ENCODE assay signal across 1 cellular context in genomic region chr2:121755237-121756111, GRCh38.
A peak's percentile ranks its signal among the peaks of the same experiment; 100 is the strongest.
TF ChIP-seq lines count a peak whose summit lies in the region.

Gene TSN, plus strand, starts transcription at chr2:121755651. Its CDS starts 129 bp downstream, at chr2:121755780.

TF ChIP-seq in HepG2, 621 proteins besides CTCF, POLR2A, EP300 and RAD21 (continued from another document and continues in another):
- TF ChIP-seq ARID4A (CRISPR knock-in tag; IDR thresholded peaks at IDR 0.05; ENCODE audit: borderline replicate concordance): peak; percentile 100
- no peak for TF ChIP-seq ZNF652 (CRISPR knock-in tag; IDR thresholded peaks at IDR 0.05; ENCODE audit: borderline replicate concordance, low read depth)
- TF ChIP-seq ZNF549 (CRISPR knock-in tag; IDR thresholded peaks at IDR 0.05): no peak
- peak; percentile 84 for TF ChIP-seq USF2 (IDR thresholded peaks at IDR 0.05; ENCODE audit: low read depth, low read length)
- peak; percentile 94; the same call in 1 of the 2 replicates for TF ChIP-seq USF2 (CRISPR knock-in tag; IDR thresholded peaks at IDR 0.05; ENCODE audit: borderline replicate concordance)
- no peak for TF ChIP-seq REXO4 (CRISPR knock-in tag; IDR thresholded peaks at IDR 0.05; ENCODE audit: borderline replicate concordance)
- peak; percentile 97 for TF ChIP-seq KDM5B (CRISPR knock-in tag; IDR thresholded peaks at IDR 0.05; ENCODE audit: borderline replicate concordance)
- TF ChIP-seq, protein P1, sequence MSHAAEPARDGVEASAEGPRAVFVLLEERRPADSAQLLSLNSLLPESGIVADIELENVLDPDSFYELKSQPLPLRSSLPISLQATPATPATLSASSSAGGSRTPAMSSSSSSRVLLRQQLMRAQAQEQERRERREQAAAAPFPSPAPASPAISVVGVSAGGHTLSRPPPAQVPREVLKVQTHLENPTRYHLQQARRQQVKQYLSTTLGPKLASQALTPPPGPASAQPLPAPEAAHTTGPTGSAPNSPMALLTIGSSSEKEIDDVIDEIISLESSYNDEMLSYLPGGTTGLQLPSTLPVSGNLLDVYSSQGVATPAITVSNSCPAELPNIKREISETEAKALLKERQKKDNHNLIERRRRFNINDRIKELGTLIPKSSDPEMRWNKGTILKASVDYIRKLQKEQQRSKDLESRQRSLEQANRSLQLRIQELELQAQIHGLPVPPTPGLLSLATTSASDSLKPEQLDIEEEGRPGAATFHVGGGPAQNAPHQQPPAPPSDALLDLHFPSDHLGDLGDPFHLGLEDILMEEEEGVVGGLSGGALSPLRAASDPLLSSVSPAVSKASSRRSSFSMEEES (CRISPR knock-in tag; IDR thresholded peaks at IDR 0.05): peak; percentile 92
- TF ChIP-seq, protein P2, sequence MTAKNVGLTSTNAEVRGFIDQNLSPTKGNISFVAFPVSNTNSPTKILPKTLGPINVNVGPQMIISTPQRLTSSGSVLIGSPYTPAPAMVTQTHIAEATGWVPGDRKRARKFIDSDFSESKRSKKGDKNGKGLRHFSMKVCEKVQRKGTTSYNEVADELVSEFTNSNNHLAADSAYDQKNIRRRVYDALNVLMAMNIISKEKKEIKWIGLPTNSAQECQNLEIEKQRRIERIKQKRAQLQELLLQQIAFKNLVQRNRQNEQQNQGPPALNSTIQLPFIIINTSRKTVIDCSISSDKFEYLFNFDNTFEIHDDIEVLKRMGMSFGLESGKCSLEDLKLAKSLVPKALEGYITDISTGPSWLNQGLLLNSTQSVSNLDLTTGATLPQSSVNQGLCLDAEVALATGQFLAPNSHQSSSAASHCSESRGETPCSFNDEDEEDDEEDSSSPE (CRISPR knock-in tag; IDR thresholded peaks at IDR 0.05): peak; percentile 96
- TF ChIP-seq, protein P3, sequence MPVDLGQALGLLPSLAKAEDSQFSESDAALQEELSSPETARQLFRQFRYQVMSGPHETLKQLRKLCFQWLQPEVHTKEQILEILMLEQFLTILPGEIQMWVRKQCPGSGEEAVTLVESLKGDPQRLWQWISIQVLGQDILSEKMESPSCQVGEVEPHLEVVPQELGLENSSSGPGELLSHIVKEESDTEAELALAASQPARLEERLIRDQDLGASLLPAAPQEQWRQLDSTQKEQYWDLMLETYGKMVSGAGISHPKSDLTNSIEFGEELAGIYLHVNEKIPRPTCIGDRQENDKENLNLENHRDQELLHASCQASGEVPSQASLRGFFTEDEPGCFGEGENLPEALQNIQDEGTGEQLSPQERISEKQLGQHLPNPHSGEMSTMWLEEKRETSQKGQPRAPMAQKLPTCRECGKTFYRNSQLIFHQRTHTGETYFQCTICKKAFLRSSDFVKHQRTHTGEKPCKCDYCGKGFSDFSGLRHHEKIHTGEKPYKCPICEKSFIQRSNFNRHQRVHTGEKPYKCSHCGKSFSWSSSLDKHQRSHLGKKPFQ (CRISPR knock-in tag; IDR thresholded peaks at IDR 0.05; ENCODE audit: insufficient replicate concordance): no peak
- TF ChIP-seq FOXK1 (CRISPR knock-in tag; IDR thresholded peaks at IDR 0.05; ENCODE audit: borderline replicate concordance, low read depth): peak; percentile 98
- TF ChIP-seq SPEN (CRISPR knock-in tag; IDR thresholded peaks at IDR 0.05; ENCODE audit: low read depth): peak; percentile 100
- TF ChIP-seq MATR3 (CRISPR knock-in tag; IDR thresholded peaks at IDR 0.05): no peak
- TF ChIP-seq PRDM15 (CRISPR knock-in tag; IDR thresholded peaks at IDR 0.05): no peak
- TF ChIP-seq ZNF816 (CRISPR knock-in tag; IDR thresholded peaks at IDR 0.05; ENCODE audit: borderline replicate concordance): no peak
- peak; percentile 67 for TF ChIP-seq IKZF4 (CRISPR knock-in tag; IDR thresholded peaks at IDR 0.05; ENCODE audit: borderline replicate concordance, low read depth, not compliant biosample characterization)
- TF ChIP-seq, protein P4, sequence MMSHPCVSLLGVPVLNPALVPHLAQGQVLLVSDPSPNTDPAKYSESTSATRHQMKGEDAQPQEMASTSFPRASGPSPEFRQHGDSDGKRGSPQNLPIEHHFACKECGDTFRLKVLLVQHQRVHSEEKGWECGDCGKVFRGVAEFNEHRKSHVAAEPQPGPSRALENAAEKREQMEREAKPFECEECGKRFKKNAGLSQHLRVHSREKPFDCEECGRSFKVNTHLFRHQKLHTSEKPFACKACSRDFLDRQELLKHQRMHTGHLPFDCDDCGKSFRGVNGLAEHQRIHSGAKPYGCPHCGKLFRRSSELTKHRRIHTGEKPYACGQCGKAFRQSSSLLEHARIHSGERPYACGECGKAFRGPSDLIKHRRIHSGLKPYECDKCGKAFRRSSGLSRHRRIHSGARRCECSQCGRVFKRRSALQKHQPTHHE (CRISPR knock-in tag; IDR thresholded peaks at IDR 0.05; ENCODE audit: borderline replicate concordance): peak; percentile 82; the same call in 1 of the 2 replicates
- no peak for TF ChIP-seq ZNF446 (CRISPR knock-in tag; IDR thresholded peaks at IDR 0.05)
- TF ChIP-seq, protein P5, sequence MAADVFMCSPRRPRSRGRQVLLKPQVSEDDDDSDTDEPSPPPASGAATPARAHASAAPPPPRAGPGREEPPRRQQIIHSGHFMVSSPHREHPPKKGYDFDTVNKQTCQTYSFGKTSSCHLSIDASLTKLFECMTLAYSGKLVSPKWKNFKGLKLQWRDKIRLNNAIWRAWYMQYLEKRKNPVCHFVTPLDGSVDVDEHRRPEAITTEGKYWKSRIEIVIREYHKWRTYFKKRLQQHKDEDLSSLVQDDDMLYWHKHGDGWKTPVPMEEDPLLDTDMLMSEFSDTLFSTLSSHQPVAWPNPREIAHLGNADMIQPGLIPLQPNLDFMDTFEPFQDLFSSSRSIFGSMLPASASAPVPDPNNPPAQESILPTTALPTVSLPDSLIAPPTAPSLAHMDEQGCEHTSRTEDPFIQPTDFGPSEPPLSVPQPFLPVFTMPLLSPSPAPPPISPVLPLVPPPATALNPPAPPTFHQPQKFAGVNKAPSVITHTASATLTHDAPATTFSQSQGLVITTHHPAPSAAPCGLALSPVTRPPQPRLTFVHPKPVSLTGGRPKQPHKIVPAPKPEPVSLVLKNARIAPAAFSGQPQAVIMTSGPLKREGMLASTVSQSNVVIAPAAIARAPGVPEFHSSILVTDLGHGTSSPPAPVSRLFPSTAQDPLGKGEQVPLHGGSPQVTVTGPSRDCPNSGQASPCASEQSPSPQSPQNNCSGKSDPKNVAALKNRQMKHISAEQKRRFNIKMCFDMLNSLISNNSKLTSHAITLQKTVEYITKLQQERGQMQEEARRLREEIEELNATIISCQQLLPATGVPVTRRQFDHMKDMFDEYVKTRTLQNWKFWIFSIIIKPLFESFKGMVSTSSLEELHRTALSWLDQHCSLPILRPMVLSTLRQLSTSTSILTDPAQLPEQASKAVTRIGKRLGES (CRISPR knock-in tag; IDR thresholded peaks at IDR 0.05; ENCODE audit: borderline replicate concordance): no peak; the same call in 1 of the 2 replicates
- TF ChIP-seq ZFY (CRISPR knock-in tag; IDR thresholded peaks at IDR 0.05): peak; percentile 88
- TF ChIP-seq, protein P6, sequence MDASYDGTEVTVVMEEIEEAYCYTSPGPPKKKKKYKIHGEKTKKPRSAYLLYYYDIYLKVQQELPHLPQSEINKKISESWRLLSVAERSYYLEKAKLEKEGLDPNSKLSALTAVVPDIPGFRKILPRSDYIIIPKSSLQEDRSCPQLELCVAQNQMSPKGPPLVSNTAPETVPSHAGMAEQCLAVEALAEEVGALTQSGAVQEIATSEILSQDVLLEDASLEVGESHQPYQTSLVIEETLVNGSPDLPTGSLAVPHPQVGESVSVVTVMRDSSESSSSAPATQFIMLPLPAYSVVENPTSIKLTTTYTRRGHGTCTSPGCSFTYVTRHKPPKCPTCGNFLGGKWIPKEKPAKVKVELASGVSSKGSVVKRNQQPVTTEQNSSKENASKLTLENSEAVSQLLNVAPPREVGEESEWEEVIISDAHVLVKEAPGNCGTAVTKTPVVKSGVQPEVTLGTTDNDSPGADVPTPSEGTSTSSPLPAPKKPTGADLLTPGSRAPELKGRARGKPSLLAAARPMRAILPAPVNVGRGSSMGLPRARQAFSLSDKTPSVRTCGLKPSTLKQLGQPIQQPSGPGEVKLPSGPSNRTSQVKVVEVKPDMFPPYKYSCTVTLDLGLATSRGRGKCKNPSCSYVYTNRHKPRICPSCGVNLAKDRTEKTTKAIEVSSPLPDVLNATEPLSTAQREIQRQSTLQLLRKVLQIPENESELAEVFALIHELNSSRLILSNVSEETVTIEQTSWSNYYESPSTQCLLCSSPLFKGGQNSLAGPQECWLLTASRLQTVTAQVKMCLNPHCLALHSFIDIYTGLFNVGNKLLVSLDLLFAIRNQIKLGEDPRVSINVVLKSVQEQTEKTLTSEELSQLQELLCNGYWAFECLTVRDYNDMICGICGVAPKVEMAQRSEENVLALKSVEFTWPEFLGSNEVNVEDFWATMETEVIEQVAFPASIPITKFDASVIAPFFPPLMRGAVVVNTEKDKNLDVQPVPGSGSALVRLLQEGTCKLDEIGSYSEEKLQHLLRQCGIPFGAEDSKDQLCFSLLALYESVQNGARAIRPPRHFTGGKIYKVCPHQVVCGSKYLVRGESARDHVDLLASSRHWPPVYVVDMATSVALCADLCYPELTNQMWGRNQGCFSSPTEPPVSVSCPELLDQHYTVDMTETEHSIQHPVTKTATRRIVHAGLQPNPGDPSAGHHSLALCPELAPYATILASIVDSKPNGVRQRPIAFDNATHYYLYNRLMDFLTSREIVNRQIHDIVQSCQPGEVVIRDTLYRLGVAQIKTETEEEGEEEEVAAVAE (CRISPR knock-in tag; IDR thresholded peaks at IDR 0.05; ENCODE audit: borderline replicate concordance): peak; percentile 90
- no peak for TF ChIP-seq MBNL3 (CRISPR knock-in tag; conservative IDR thresholded peaks at IDR 0.05)
- peak; percentile 70; the same call in 1 of the 2 replicates for TF ChIP-seq ZNF138 (CRISPR knock-in tag; IDR thresholded peaks at IDR 0.05; ENCODE audit: low read depth)
